Comparison of ENCODE assay signal across 12 cellular contexts in genomic region chr1:63189677-63190076, GRCh38.
A peak's percentile ranks its signal among the peaks of the same experiment; 100 is the strongest.
DNase-seq lines count a peak whose midpoint lies in the region; ATAC-seq and TF ChIP-seq lines count a peak whose summit lies in the region.
"Had no signal": no experiment of that assay in that cellular context is flagged by ENCODE, and none has a peak within 500 bp of the region (broad histone marks: within the 10 kb centered on the region; RNA-seq: fewer than 3 reads in every experiment).

No MANE protein-coding gene starts in this region.

- CTCF ChIA-PET in BJ (lab: Yijun Ruan, JAX): no interaction called here

- 0 out of 2 replicates have a peak, but pooled peaks have one; percentile 11 for TF ChIP-seq CTCF in BJ (IDR thresholded peaks at IDR 0.05; ENCODE audit: insufficient read depth, low read depth, low read length)
- TF ChIP-seq CTCF in epithelial cell of proximal tubule (conservative IDR thresholded peaks at IDR 0.05; ENCODE audit: low read depth, low read length): peak; percentile 39

- POLR2A ChIA-PET in BJ (lab: Charles Lee): no interaction called here

- ATAC-seq in Right ventricle myocardium inferior: no peak
- ATAC-seq: left colon had no signal

- H3K4me3 ChIP-seq in BJ (ENCODE audit: low read depth, low read length): no peak overlapping the region
- no peak overlapping the region for H3K4me3 ChIP-seq in epithelial cell of proximal tubule (ENCODE audit: low read depth, low read length)

- DNase-seq in BJ (ENCODE audit: low read depth) (no peak), H4 (ENCODE audit: low spot score) (peak; percentile 29), NCI-H345 (lab: John Stamatoyannopoulos, UW) (peak; percentile 89), epithelial cell of proximal tubule (ENCODE audit: low read depth) (no peak), Right ventricle myocardium inferior (ENCODE audit: missing footprints) (no peak), dedifferentiated amniotic fluid mesenchymal stem cell (ENCODE audit: extremely low spot score) (no peak), AG20443 (ENCODE audit: low spot score) (no peak)
- DNase-seq in activated effector memory CD4-positive, alpha-beta T cell treated with anti-CD3 and anti-CD28 coated beads, Interleukin-2, amount 50 U/mL, for 16 hours: no peak
- DNase-seq: activated effector memory CD4-positive, alpha-beta T cell treated with Interleukin-2 at 50 U/mL for 16 hours; CD4-positive, alpha-beta T cell; left colon; NCI-H2171 treated with DMSO at 0.1 percent for 48 hours had no signal

- intact Hi-C loops in Right ventricle myocardium inferior (cut with DNase I): no loop called here

- H3K36me3 ChIP-seq in BJ (ENCODE audit: control insufficient read depth, insufficient read depth, low read length): no peaks in the 10 kb centered on the region

- no peaks in the 10 kb centered on the region for H3K27me3 ChIP-seq in BJ (ENCODE audit: control insufficient read depth, insufficient read depth, low read length)

Comparison
In these comparisons a context has a peak if more than half of its experiments do, and no peak if none do; other contexts are left out.
1. DNase-seq: peak in H4 (single experiment) and NCI-H345 (single experiment); none in BJ (single experiment), epithelial cell of proximal tubule (single experiment), Right ventricle myocardium inferior (single experiment), dedifferentiated amniotic fluid mesenchymal stem cell (single experiment), AG20443 (single experiment) and activated effector memory CD4-positive, alpha-beta T cell treated with anti-CD3 and anti-CD28 coated beads, Interleukin-2, amount 50 U/mL, for 16 hours (single experiment).